8 cellular contexts compared by ENCODE assay signal in genomic region chr13:36395280-36395679, GRCh38. TPM values are rescaled to one million over a fixed set of nuclear protein-coding genes. Genes with fewer than 3 reads are reported as not detected.
DNase-seq lines count a peak whose midpoint lies in the region; ATAC-seq and TF ChIP-seq lines count a peak whose summit lies in the region.

No MANE protein-coding gene starts in this region.

- no peaks in the 10 kb centered on the region for H3K36me3 Mint-ChIP-seq in naive thymus-derived CD8-positive, alpha-beta T cell

- DNase-seq in NOMO-1 treated with DMSO at 0.1 percent for 48 hours (lab: John Stamatoyannopoulos, UW; ENCODE audit: unreplicated experiment) (peak; percentile 85), epithelial cell of esophagus (ENCODE audit: low read depth) (peak; percentile 58), pons (ENCODE audit: low spot score) (peak; percentile 77), HuH-7.5 (ENCODE audit: low spot score) (no peak)
- no peak for DNase-seq in naive thymus-derived CD8-positive, alpha-beta T cell

- H3K4me3 ChIP-seq in epithelial cell of esophagus (ENCODE audit: low read length), result no peak overlapping the region

- H3K9me3 Mint-ChIP-seq in naive thymus-derived CD8-positive, alpha-beta T cell, result peaks cover 0 to 3% (median 0%) of the 10 kb centered on the region in 9 donors

- no peak overlapping the region for H3K27ac Mint-ChIP-seq in naive thymus-derived CD8-positive, alpha-beta T cell

- no peak overlapping the region for H3K4me3 Mint-ChIP-seq in naive thymus-derived CD8-positive, alpha-beta T cell

- peaks cover 2 to 14% (median 8%) of the 10 kb centered on the region in 5 donors for H3K27me3 Mint-ChIP-seq in naive thymus-derived CD8-positive, alpha-beta T cell

- POLR2A ChIA-PET in naive thymus-derived CD8-positive, alpha-beta T cell (lab: Charles Lee), result no interaction called here

- TF ChIP-seq CTCF in epithelial cell of esophagus (IDR thresholded peaks at IDR 0.05; ENCODE audit: insufficient read depth, low read depth, low read length, missing control alignments), result peak; percentile 45

- H3K4me1 Mint-ChIP-seq in naive thymus-derived CD8-positive, alpha-beta T cell, result no peaks in the 10 kb centered on the region

- ATAC-seq in GM18870 (IDR thresholded peaks at IDR 0.05; ENCODE audit: unreplicated experiment) (peak; percentile 64), HG03521 (IDR thresholded peaks at IDR 0.05; ENCODE audit: unreplicated experiment) (no peak), HG03159 (IDR thresholded peaks at IDR 0.05; ENCODE audit: unreplicated experiment) (no peak)
- no peak for ATAC-seq in naive thymus-derived CD8-positive, alpha-beta T cell

RNA-seq across cellular contexts. Expression of gene CCNA1, which starts 37.0 kb away (rescaled TPM):
- not detected for total RNA-seq in naive thymus-derived CD8-positive, alpha-beta T cell
- polyA plus RNA-seq in naive thymus-derived CD8-positive, alpha-beta T cell, result not detected

RNA-seq across cellular contexts. Expression of gene SPART, which starts 49.1 kb away (rescaled TPM):
- total RNA-seq in naive thymus-derived CD8-positive, alpha-beta T cell, result 10 to 100 TPM; 57.7 to 67.6 TPM
- 10 to 100 TPM; 23.1 to 44.3 (median 32.4) TPM for polyA plus RNA-seq in naive thymus-derived CD8-positive, alpha-beta T cell

Comparison
In these comparisons a context has a peak if more than half of its experiments do, and no peak if none do; other contexts are left out.
1. DNase-seq: peak in NOMO-1 treated with DMSO at 0.1 percent for 48 hours (single experiment), epithelial cell of esophagus (single experiment) and pons (single experiment); none in naive thymus-derived CD8-positive, alpha-beta T cell (0 of 10) and HuH-7.5 (single experiment).